16 cellular contexts compared by ENCODE assay signal in the genomic region with DNA sequence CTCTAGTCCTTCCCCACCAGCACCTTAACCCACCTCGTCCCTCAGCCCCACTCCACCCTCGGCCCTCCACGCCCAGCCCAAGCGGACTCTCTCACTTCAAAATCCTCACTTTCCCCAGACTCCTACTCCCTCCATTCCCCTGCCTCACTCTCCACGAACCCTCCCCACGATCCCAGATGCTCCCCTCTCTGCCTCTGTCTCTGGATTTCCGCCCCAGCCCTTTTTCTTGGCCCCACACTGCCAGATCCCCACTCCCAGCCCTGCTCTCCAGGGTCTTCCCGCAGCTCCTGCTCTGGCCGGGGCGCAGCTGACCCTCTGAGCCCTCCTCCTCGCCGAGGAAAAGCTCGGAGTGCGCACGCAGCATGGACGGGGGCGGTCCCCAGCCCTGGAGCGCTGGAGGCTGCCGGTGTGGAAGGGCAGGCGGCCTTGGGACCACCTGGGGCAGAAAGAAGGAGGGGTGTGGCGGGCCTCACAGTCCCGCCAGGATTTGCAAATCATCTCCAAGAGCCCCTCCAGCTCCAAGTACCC. TPM values are rescaled to one million over a fixed set of nuclear protein-coding genes. Genes with fewer than 3 reads are reported as not detected.
DNase-seq lines count a peak whose midpoint lies in the region; ATAC-seq, FAIRE-seq and TF ChIP-seq lines count a peak whose summit lies in the region.
"Had no signal": no experiment of that assay in that cellular context is flagged by ENCODE, and none has a peak within 500 bp of the region (broad histone marks: within the 10 kb centered on the region; RNA-seq: fewer than 3 reads in every experiment).

TMEM114 (minus strand) TSS at position 351 of the 528 bp plus-strand sequence. CDS start 673 bp downstream, outside the sequence.

- H3K4me3 ChIP-seq in HEK293 (ENCODE audit: low read depth, low read length) (peak within 1 kb of the TSS; percentile 19), iPS-11a (ENCODE audit: low read depth, low read length) (peak within 1 kb of the TSS; percentile 25), parathyroid adenoma (ENCODE audit: low read depth, low read length) (no peak within 1 kb of the TSS), sigmoid colon (peak within 1 kb of the TSS in 1 of 4 donors; percentile 13)

- H3K9me3 Mint-ChIP-seq in activated T-helper 1 cell treated with anti-CD3 and anti-CD28 coated beads, Interleukin-12 subunit alpha, Interleukin-12 subunit beta, Interleukin-2, Interleukin-4 antibody, amounts not matched to agents 30 ng/mL and 10 ng/mL and 1 ng/mL, durations not matched to agents 14 hours and 24 hours and 36 hours = no peaks in the 10 kb centered on the region
- peaks cover 0 to 1% of the 10 kb centered on the region in 2 donors for H3K9me3 Mint-ChIP-seq in activated T-cell treated with anti-CD3 and anti-CD28 coated beads, Interleukin-2, amount 50 U/mL, for 72 hours

- TF ChIP-seq POLR2A in sigmoid colon (IDR thresholded peaks at IDR 0.05) = no peak

- 7 to 8% methylated on average over 22 of the region's 22 CpGs for WGBS in sigmoid colon, 2 donors

- H3K9ac ChIP-seq in parathyroid adenoma = no peak within 1 kb of the TSS

- peak within 1 kb of the TSS; percentile 19 for H3K4me3 Mint-ChIP-seq in T-helper 17 cell
- H3K4me3 Mint-ChIP-seq in activated T-helper 1 cell treated with anti-CD3 and anti-CD28 coated beads, Interleukin-12 subunit alpha, Interleukin-12 subunit beta, Interleukin-2, Interleukin-4 antibody, amounts not matched to agents 30 ng/mL and 10 ng/mL and 1 ng/mL, durations not matched to agents 14 hours and 24 hours and 36 hours = no peak within 1 kb of the TSS
- peak within 1 kb of the TSS in 1 of 2 donors; percentile 43 for H3K4me3 Mint-ChIP-seq in activated T-cell treated with anti-CD3 and anti-CD28 coated beads, Interleukin-2, amount 50 U/mL, for 72 hours
- H3K4me3 Mint-ChIP-seq: CD4-positive, CD25-positive, alpha-beta regulatory T cell had no signal

- H3K36me3 ChIP-seq in HEK293 (ENCODE audit: control insufficient read depth in 2 of 2, insufficient read depth in 1 of 2, low read length in 2 of 2) (no peaks in the 10 kb centered on the region), parathyroid adenoma (ENCODE audit: control insufficient read depth, insufficient read depth, low read length) (no peaks in the 10 kb centered on the region), sigmoid colon (no peaks in the 10 kb centered on the region)

- H3K27ac ChIP-seq in HEK293 (ENCODE audit: extremely low read depth, low read depth, low read length) (no peak within 1 kb of the TSS), parathyroid adenoma (no peak within 1 kb of the TSS), sigmoid colon (no peak within 1 kb of the TSS)

- H3K79me2 ChIP-seq in parathyroid adenoma = no peaks in the 10 kb centered on the region

- FAIRE-seq in frontal cortex (lab: Jason Lieb, UNC) = no peak
- FAIRE-seq: GM12892 had no signal

- POLR2A ChIA-PET in HEK293 (lab: Yijun Ruan, JAX) = no interaction called here

- H3K4me2 ChIP-seq in parathyroid adenoma (ENCODE audit: low read length) = peak within 1 kb of the TSS; percentile 57

- no peak for TF ChIP-seq EP300 in sigmoid colon (IDR thresholded peaks at IDR 0.05)

- intact Hi-C loops in activated T-helper 1 cell treated with anti-CD3 and anti-CD28 coated beads, Interleukin-12 subunit alpha, Interleukin-12 subunit beta, Interleukin-2, Interleukin-4 antibody, amounts not matched to agents 30 ng/mL and 10 ng/mL and 1 ng/mL, durations not matched to agents 14 hours and 24 hours and 36 hours (cut with micrococcal nuclease) = no loop called here
- intact Hi-C loops in sigmoid colon (cut with DNase I) = no loop called here

- H2AFZ ChIP-seq in parathyroid adenoma = peak within 1 kb of the TSS; percentile 41

- H3K27me3 ChIP-seq in parathyroid adenoma (ENCODE audit: control insufficient read depth, insufficient read depth, low read length) (peaks cover 9% of the 10 kb centered on the region), sigmoid colon (peaks cover 16 to 64% (median 34%) of the 10 kb centered on the region in 3 donors)

- peaks cover 5% of the 10 kb centered on the region for H3K36me3 Mint-ChIP-seq in T-helper 17 cell (ENCODE audit: low read depth)
- H3K36me3 Mint-ChIP-seq in activated T-helper 1 cell treated with anti-CD3 and anti-CD28 coated beads, Interleukin-12 subunit alpha, Interleukin-12 subunit beta, Interleukin-2, Interleukin-4 antibody, amounts not matched to agents 30 ng/mL and 10 ng/mL and 1 ng/mL, durations not matched to agents 14 hours and 24 hours and 36 hours (ENCODE audit: low read depth) = no peaks in the 10 kb centered on the region
- peaks cover 1 to 3% of the 10 kb centered on the region in 2 donors for H3K36me3 Mint-ChIP-seq in activated T-cell treated with anti-CD3 and anti-CD28 coated beads, Interleukin-2, amount 50 U/mL, for 72 hours (ENCODE audit: insufficient read depth in 2 of 2)
- H3K36me3 Mint-ChIP-seq: CD4-positive, CD25-positive, alpha-beta regulatory T cell had no signal

- H3K4me1 Mint-ChIP-seq in T-helper 17 cell = no peaks in the 10 kb centered on the region
- H3K4me1 Mint-ChIP-seq in activated T-helper 1 cell treated with anti-CD3 and anti-CD28 coated beads, Interleukin-12 subunit alpha, Interleukin-12 subunit beta, Interleukin-2, Interleukin-4 antibody, amounts not matched to agents 30 ng/mL and 10 ng/mL and 1 ng/mL, durations not matched to agents 14 hours and 24 hours and 36 hours (ENCODE audit: low read depth) = no peaks in the 10 kb centered on the region
- no peaks in the 10 kb centered on the region for H3K4me1 Mint-ChIP-seq in activated T-cell treated with anti-CD3 and anti-CD28 coated beads, Interleukin-2, amount 50 U/mL, for 72 hours (ENCODE audit: low read depth)

- no peak within 1 kb of the TSS for H3K27ac Mint-ChIP-seq in T-helper 17 cell
- H3K27ac Mint-ChIP-seq in activated T-helper 1 cell treated with anti-CD3 and anti-CD28 coated beads, Interleukin-12 subunit alpha, Interleukin-12 subunit beta, Interleukin-2, Interleukin-4 antibody, amounts not matched to agents 30 ng/mL and 10 ng/mL and 1 ng/mL, durations not matched to agents 14 hours and 24 hours and 36 hours = no peak within 1 kb of the TSS
- H3K27ac Mint-ChIP-seq in activated T-cell treated with anti-CD3 and anti-CD28 coated beads, Interleukin-2, amount 50 U/mL, for 72 hours = no peak within 1 kb of the TSS

- H3K27me3 Mint-ChIP-seq in T-helper 17 cell = peaks cover 29% of the 10 kb centered on the region
- peaks cover 19% of the 10 kb centered on the region for H3K27me3 Mint-ChIP-seq in activated T-helper 1 cell treated with anti-CD3 and anti-CD28 coated beads, Interleukin-12 subunit alpha, Interleukin-12 subunit beta, Interleukin-2, Interleukin-4 antibody, amounts not matched to agents 30 ng/mL and 10 ng/mL and 1 ng/mL, durations not matched to agents 14 hours and 24 hours and 36 hours (ENCODE audit: insufficient read depth)
- peaks cover 39% of the 10 kb centered on the region for H3K27me3 Mint-ChIP-seq in activated T-cell treated with anti-CD3 and anti-CD28 coated beads, Interleukin-2, amount 50 U/mL, for 72 hours (ENCODE audit: low read depth)

- CTCF ChIA-PET in HEK293 (lab: Yijun Ruan, JAX) = interaction anchor here (0.6 to 1.1 kb wide), 2 partner anchors 10 to 54 kb away, joined by 3 to 7 read pairs; no protein-coding TSS in a partner anchor

- no peak for ATAC-seq in T-helper 17 cell
- no peak for ATAC-seq in activated T-cell treated with anti-CD3 and anti-CD28 coated beads, Interleukin-2, amount 50 U/mL, for 72 hours (replicated peaks in 1 of 2)
- ATAC-seq: sciatic nerve had no signal

- no peak for TF ChIP-seq CTCF in HEK293 (tag by site-specific recombination; IDR thresholded peaks at IDR 0.05)
- TF ChIP-seq CTCF in parathyroid adenoma (IDR thresholded peaks at IDR 0.05) = no peak
- no peak for TF ChIP-seq CTCF in sigmoid colon (IDR thresholded peaks at IDR 0.05)

- no peak for DNase-seq in T-helper 17 cell
- DNase-seq in frontal cortex (ENCODE audit: low spot score in 2 of 2) = no peak
- DNase-seq in activated T-helper 1 cell treated with anti-CD3 and anti-CD28 coated beads, Interleukin-12 subunit alpha, Interleukin-12 subunit beta, Interleukin-2, Interleukin-4 antibody, amounts not matched to agents 30 ng/mL and 10 ng/mL and 1 ng/mL, durations not matched to agents 14 hours and 24 hours and 36 hours (ENCODE audit: low spot score) = no peak
- no peak for DNase-seq in sigmoid colon
- no peak for DNase-seq in activated T-cell treated with anti-CD3 and anti-CD28 coated beads, Interleukin-2, amount 50 U/mL, for 72 hours
- DNase-seq: CD4-positive, CD25-positive, alpha-beta regulatory T cell; cortex of kidney; NCI-H226; stimulated activated naive CD4-positive, alpha-beta T cell treated with Interleukin-2 at 50 U/mL for 16 hours; SW 1271 had no signal

- H3K9me3 ChIP-seq in HEK293 (ENCODE audit: control insufficient read depth, insufficient read depth, low read depth, low read length) (no peaks in the 10 kb centered on the region), T-helper 17 cell (ENCODE audit: control insufficient read depth, low read length, poor library complexity, severe bottlenecking) (no peaks in the 10 kb centered on the region), parathyroid adenoma (ENCODE audit: control insufficient read depth, low read length) (no peaks in the 10 kb centered on the region), sigmoid colon (no peaks in the 10 kb centered on the region)

- no peaks in the 10 kb centered on the region for H3K4me1 ChIP-seq in HEK293 (ENCODE audit: control insufficient read depth, insufficient read depth, low read length)
- H3K4me1 ChIP-seq in parathyroid adenoma = no peaks in the 10 kb centered on the region
- H3K4me1 ChIP-seq in sigmoid colon = peaks cover 0 to 17% (median 11%) of the 10 kb centered on the region in 4 donors

TF ChIP-seq in HEK293, 187 proteins besides CTCF, POLR2A, EP300 and RAD21 (continues in another document):
- 0 out of 2 replicates have a peak, but pooled peaks have one; percentile 34 for TF ChIP-seq ZBTB17 (tag by site-specific recombination; IDR thresholded peaks at IDR 0.05)

RNA-seq across cellular contexts. Expression of gene TMEM114, which starts in this region (rescaled TPM):
- total RNA-seq in T-helper 17 cell (not detected), frontal cortex (not detected), sigmoid colon (not detected)
- total RNA-seq in activated T-helper 1 cell treated with anti-CD3 and anti-CD28 coated beads, Interleukin-12 subunit alpha, Interleukin-12 subunit beta, Interleukin-2, Interleukin-4 antibody, amounts not matched to agents 30 ng/mL and 10 ng/mL and 1 ng/mL, durations not matched to agents 14 hours and 24 hours and 36 hours = not detected in 2 replicates
- not detected for polyA plus RNA-seq in sigmoid colon
- total RNA-seq in activated T-cell treated with anti-CD3 and anti-CD28 coated beads, Interleukin-2, amount 50 U/mL, for 72 hours = not detected
- total RNA-seq: CD4-positive, CD25-positive, alpha-beta regulatory T cell; sciatic nerve had no signal
- polyA plus RNA-seq: adipose tissue; CD4-positive, CD25-positive, alpha-beta regulatory T cell had no signal
